In genomic region chr13:49343255-49343654, GRCh38 we compare ENCODE assay signal across 36 cellular contexts.
"Had no signal": no experiment of that assay in that cellular context is flagged by ENCODE, and none has a peak within 500 bp of the region (broad histone marks: within the 10 kb centered on the region; RNA-seq: fewer than 3 reads in every experiment).

No MANE protein-coding gene starts in this region.

- H3K4me2 ChIP-seq: SK-N-SH had no signal

- H3K4me1 Mint-ChIP-seq: activated CD8-positive, alpha-beta memory T cell treated with anti-CD3 and anti-CD28 coated beads, Interleukin-2, amount 10 ng/mL, durations not matched to agents 7 days and 5 days; activated naive CD4-positive, alpha-beta T cell treated with anti-CD3 and anti-CD28 coated beads, Interleukin-2, amount 10 ng/mL, durations not matched to agents 7 days and 5 days; central memory CD8-positive, alpha-beta T cell had no signal

- FAIRE-seq: TTC549 had no signal

- ATAC-seq: activated CD8-positive, alpha-beta memory T cell treated with anti-CD3 and anti-CD28 coated beads, Interleukin-2, amount 10 ng/mL, durations not matched to agents 7 days and 5 days; PC-3; WTC11 had no signal

- H3K36me3 Mint-ChIP-seq: activated CD8-positive, alpha-beta memory T cell treated with anti-CD3 and anti-CD28 coated beads, Interleukin-2, amount 10 ng/mL, durations not matched to agents 7 days and 5 days; activated naive CD4-positive, alpha-beta T cell treated with anti-CD3 and anti-CD28 coated beads, Interleukin-2, amount 10 ng/mL, durations not matched to agents 7 days and 5 days; WTC11 had no signal

- H3K9me3 Mint-ChIP-seq: activated CD4-positive, alpha-beta memory T cell treated with anti-CD3 and anti-CD28 coated beads, Interleukin-2, amount 10 ng/mL, durations not matched to agents 7 days and 5 days; activated naive CD4-positive, alpha-beta T cell treated with anti-CD3 and anti-CD28 coated beads, Interleukin-2, amount 10 ng/mL, durations not matched to agents 7 days and 5 days; central memory CD8-positive, alpha-beta T cell; T-helper 1 cell treated with Interleukin-12 subunit alpha and Interleukin-12 subunit beta and Interleukin-4 antibody, amounts not matched to agents 30 μg/mL and 1 μg/mL, for 36 hours; T-helper 2 cell treated with Interferon-gamma antibody and Interleukin-4, amounts not matched to agents 5 μg/mL and 100 μg/mL, for 36 hours; WTC11 had no signal

- H3K27ac ChIP-seq: ascending aorta, cardiac muscle cell, Peyer's patch, SJSA1 had no signal

- H3K9me3 ChIP-seq: ascending aorta, Peyer's patch, SJSA1, SK-N-SH had no signal

- H3K4me1 ChIP-seq: ascending aorta, Peyer's patch, SJSA1 had no signal

- H3K27me3 Mint-ChIP-seq: activated CD4-positive, alpha-beta memory T cell treated with anti-CD3 and anti-CD28 coated beads, Interleukin-2, amount 10 ng/mL, durations not matched to agents 7 days and 5 days; activated CD8-positive, alpha-beta memory T cell treated with anti-CD3 and anti-CD28 coated beads, Interleukin-2, amount 10 ng/mL, durations not matched to agents 7 days and 5 days; activated naive CD8-positive, alpha-beta T cell; central memory CD8-positive, alpha-beta T cell had no signal

- H3K4me3 Mint-ChIP-seq: activated CD4-positive, alpha-beta memory T cell treated with anti-CD3 and anti-CD28 coated beads, Interleukin-2, amount 10 ng/mL, durations not matched to agents 7 days and 5 days; activated CD8-positive, alpha-beta memory T cell treated with anti-CD3 and anti-CD28 coated beads, Interleukin-2, amount 10 ng/mL, durations not matched to agents 7 days and 5 days; activated naive CD4-positive, alpha-beta T cell treated with anti-CD3 and anti-CD28 coated beads, Interleukin-2, amount 10 ng/mL, durations not matched to agents 7 days and 5 days; activated naive CD8-positive, alpha-beta T cell; central memory CD8-positive, alpha-beta T cell; T-helper 1 cell treated with Interleukin-12 subunit alpha and Interleukin-12 subunit beta and Interleukin-4 antibody, amounts not matched to agents 30 μg/mL and 1 μg/mL, for 36 hours; T-helper 2 cell treated with Interferon-gamma antibody and Interleukin-4, amounts not matched to agents 5 μg/mL and 100 μg/mL, for 36 hours; WTC11 had no signal

- DNase-seq: activated CD4-positive, alpha-beta memory T cell treated with anti-CD3 and anti-CD28 coated beads, Interleukin-2, amount 10 ng/mL, durations not matched to agents 7 days and 5 days; activated CD4-positive, alpha-beta T cell treated with anti-CD3 and anti-CD28 coated beads for 48 hours; activated CD4-positive, CD25-positive, alpha-beta regulatory T cell treated with anti-CD3 and anti-CD28 coated beads, Interleukin-2, amount 50 U/mL, for 72 hours; activated CD8-positive, alpha-beta memory T cell treated with anti-CD3 and anti-CD28 coated beads for 24 hours; activated CD8-positive, alpha-beta memory T cell treated with anti-CD3 and anti-CD28 coated beads, Interleukin-2, amount 10 ng/mL, durations not matched to agents 7 days and 5 days; activated CD8-positive, alpha-beta memory T cell treated with anti-CD3 and anti-CD28 coated beads, Interleukin-2, amount 50 U/mL, for 48 hours; activated effector memory CD4-positive, alpha-beta T cell treated with Interleukin-2 at 50 U/mL for 16 hours; activated naive CD4-positive, alpha-beta T cell treated with anti-CD3 and anti-CD28 coated beads, Interleukin-2, amount 10 ng/mL, durations not matched to agents 7 days and 5 days; activated T-cell treated with anti-CD3 and anti-CD28 coated beads, Interleukin-2, amount 50 U/mL, for 48 hours; amygdala; MM.1S; MV-4-11; NCI-H1092; NCI-H1436 treated with DMSO at 0.1 percent for 48 hours; NCI-H1694 treated with DMSO at 0.1 percent for 48 hours; NCI-H2029 treated with DMSO at 0.1 percent for 48 hours; NCI-H2107; NCI-H2171; NCI-H510A; NCI-H526; NCI-H748 treated with DMSO at 0.1 percent for 48 hours; NK-92 treated with Interleukin-12 subunit alpha and Interleukin-12 subunit beta, amount 100 ng/mL, for 24 hours; PC-3; Peyer's patch; RPMI8226; SHP77 treated with DMSO at 0.1 percent for 48 hours; SK-N-SH had no signal

- H3K9ac ChIP-seq: SK-N-SH had no signal

- H3K4me3 ChIP-seq: ascending aorta, cardiac muscle cell, Peyer's patch, SJSA1 had no signal

- H3K36me3 ChIP-seq: cardiac muscle cell, Peyer's patch, SJSA1 had no signal

- H3K27me3 ChIP-seq: ascending aorta, cardiac muscle cell, Peyer's patch, SJSA1 had no signal

- H3K27ac Mint-ChIP-seq: activated CD4-positive, alpha-beta memory T cell treated with anti-CD3 and anti-CD28 coated beads, Interleukin-2, amount 10 ng/mL, durations not matched to agents 7 days and 5 days; activated CD8-positive, alpha-beta memory T cell treated with anti-CD3 and anti-CD28 coated beads, Interleukin-2, amount 10 ng/mL, durations not matched to agents 7 days and 5 days; activated naive CD4-positive, alpha-beta T cell treated with anti-CD3 and anti-CD28 coated beads, Interleukin-2, amount 10 ng/mL, durations not matched to agents 7 days and 5 days; activated naive CD8-positive, alpha-beta T cell; T-helper 1 cell treated with Interleukin-12 subunit alpha and Interleukin-12 subunit beta and Interleukin-4 antibody, amounts not matched to agents 30 μg/mL and 1 μg/mL, for 36 hours; T-helper 2 cell treated with Interferon-gamma antibody and Interleukin-4, amounts not matched to agents 5 μg/mL and 100 μg/mL, for 36 hours; WTC11 had no signal
